Comparison of ENCODE assay signal across 18 cellular contexts in the genomic region with DNA sequence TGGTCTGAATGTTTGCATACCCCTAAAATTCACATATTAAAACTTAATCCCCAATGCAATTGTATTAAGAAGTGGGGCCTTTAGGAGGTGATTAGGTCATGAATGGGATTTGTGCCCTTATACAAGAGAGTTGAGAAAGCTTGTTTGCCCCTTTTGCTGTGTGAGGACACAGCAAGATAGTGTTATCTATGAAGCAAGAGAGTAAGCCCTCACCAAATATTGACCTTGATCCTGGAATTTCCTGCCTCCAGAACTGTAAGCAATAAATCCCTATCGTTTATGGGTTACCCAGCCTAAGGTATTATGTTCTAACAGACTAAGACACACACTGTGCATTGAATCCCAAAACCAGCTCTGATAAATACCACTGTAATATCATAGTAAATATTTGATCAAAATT. TPM values are rescaled to one million over a fixed set of nuclear protein-coding genes. Genes with fewer than 3 reads are reported as not detected.
A peak's percentile ranks its signal among the peaks of the same experiment; 100 is the strongest.
DNase-seq lines count a peak whose midpoint lies in the region; ATAC-seq and TF ChIP-seq lines count a peak whose summit lies in the region.
"Had no signal": no experiment of that assay in that cellular context is flagged by ENCODE, and none has a peak within 500 bp of the region (broad histone marks: within the 10 kb centered on the region; RNA-seq: fewer than 3 reads in every experiment).

No MANE protein-coding gene starts in this region.

- no peak for TF ChIP-seq CTCF in LNCaP clone FGC (IDR thresholded peaks at IDR 0.05; ENCODE audit: control insufficient read depth, extremely low read depth, insufficient read depth)
- no peak for TF ChIP-seq CTCF in right lobe of liver (IDR thresholded peaks at IDR 0.05)
- no peak for TF ChIP-seq CTCF in gastroesophageal sphincter (IDR thresholded peaks at IDR 0.05)
- no peak for TF ChIP-seq CTCF in uterus (IDR thresholded peaks at IDR 0.05)

- no peaks in the 10 kb centered on the region for H3K36me3 ChIP-seq in right lobe of liver
- no peaks in the 10 kb centered on the region for H3K36me3 ChIP-seq in gastroesophageal sphincter
- H3K36me3 ChIP-seq in uterus: no peaks in the 10 kb centered on the region
- H3K36me3 ChIP-seq: BLaER1 treated with 17β-estradiol and CSF1 and Interleukin-3, amounts not matched to agents 10 nM and 100 nM had no signal

- TF ChIP-seq EP300 in gastroesophageal sphincter (IDR thresholded peaks at IDR 0.05): no peak

- H3K27me3 ChIP-seq in right lobe of liver (no peaks in the 10 kb centered on the region), gastroesophageal sphincter (no peaks in the 10 kb centered on the region), uterus (no peaks in the 10 kb centered on the region)
- H3K27me3 ChIP-seq: BLaER1 treated with 17β-estradiol and CSF1 and Interleukin-3, amounts not matched to agents 10 nM and 100 nM had no signal

- 42% methylated on average over 1 of the region's 1 CpG for WGBS in right lobe of liver (ENCODE audit: insufficient coverage, low coverage, low lambda C conversion rate, missing lambda C conversion rate)
- 100% methylated on average over 1 of the region's 1 CpG for WGBS in gastroesophageal sphincter (ENCODE audit: low coverage in 1 of 2), 2 donors

- H3K4me3 ChIP-seq in LNCaP clone FGC (ENCODE audit: low read depth, low read length): no peak overlapping the region
- no peak overlapping the region for H3K4me3 ChIP-seq in right lobe of liver
- no peak overlapping the region for H3K4me3 ChIP-seq in gastroesophageal sphincter
- no peak overlapping the region for H3K4me3 ChIP-seq in uterus
- H3K4me3 ChIP-seq: BLaER1 treated with 17β-estradiol and CSF1 and Interleukin-3, amounts not matched to agents 10 nM and 100 nM; GM23338 had no signal

- TF ChIP-seq POLR2A in right lobe of liver (IDR thresholded peaks at IDR 0.05) (no peak), gastroesophageal sphincter (IDR thresholded peaks at IDR 0.05) (no peak), uterus (IDR thresholded peaks at IDR 0.05) (no peak)

- intact Hi-C loops in right lobe of liver (cut with DNase I) (no loop called here), head of caudate nucleus (cut with DNase I) (no loop called here), uterus (cut with DNase I; ENCODE audit: low total_unique reads) (no loop called here)

- H3K4me1 ChIP-seq in right lobe of liver (no peaks in the 10 kb centered on the region), gastroesophageal sphincter (no peaks in the 10 kb centered on the region), uterus (no peaks in the 10 kb centered on the region)
- H3K4me1 ChIP-seq: BLaER1 treated with 17β-estradiol and CSF1 and Interleukin-3, amounts not matched to agents 10 nM and 100 nM had no signal

- ATAC-seq in right lobe of liver (peak in 3 of 4 donors; percentile 36 to 75 (median 48)), gastroesophageal sphincter (no peak)
- ATAC-seq: GM23338 had no signal

- no peaks in the 10 kb centered on the region for H3K9me3 ChIP-seq in right lobe of liver
- H3K9me3 ChIP-seq in gastroesophageal sphincter: no peaks in the 10 kb centered on the region
- H3K9me3 ChIP-seq in uterus: no peaks in the 10 kb centered on the region
- H3K9me3 ChIP-seq: BLaER1 treated with 17β-estradiol and CSF1 and Interleukin-3, amounts not matched to agents 10 nM and 100 nM had no signal

- DNase-seq in DMS53 (lab: John Stamatoyannopoulos, UW): peak; percentile 55
- DNase-seq in LNCaP clone FGC (ENCODE audit: low read depth): peak; percentile 1
- peak; percentile 57 for DNase-seq in NCI-H748 (lab: John Stamatoyannopoulos, UW; ENCODE audit: unreplicated experiment)
- no peak for DNase-seq in right lobe of liver
- DNase-seq in head of caudate nucleus: no peak
- DNase-seq in uterus: no peak
- DNase-seq in stimulated activated CD4-positive, alpha-beta T cell treated with anti-CD3 and anti-CD28 coated beads, Interleukin-2, amount 100 ng/mL, for 24 hours: no peak
- DNase-seq: ACHN; Calu3; CD4-positive, CD25-positive, alpha-beta regulatory T cell; DMS 273 treated with DMSO at 0.1 percent for 48 hours; DMS79 treated with DMSO at 0.1 percent for 48 hours; EL; GDM1; H7 had no signal

- H3K27ac ChIP-seq in right lobe of liver (no peak overlapping the region), gastroesophageal sphincter (no peak overlapping the region), uterus (no peak overlapping the region)
- H3K27ac ChIP-seq: BLaER1 treated with 17β-estradiol and CSF1 and Interleukin-3, amounts not matched to agents 10 nM and 100 nM had no signal

RNA-seq across cellular contexts. Expression of a gene that starts 32.2 kb away (rescaled TPM):
- 1 to 10 TPM in 5 of 6 experiments, under 1 TPM in 1; 0.51 to 1.8 (median 1.2) TPM for total RNA-seq in right lobe of liver
- total RNA-seq in gastroesophageal sphincter: 1 to 10 TPM; 1.3 to 7.3 (median 1.8) TPM
- total RNA-seq in uterus: 10 to 100 TPM in 1 of 4 donors, 1 to 10 TPM in 2, under 1 TPM in 1; 0.83 to 15.9 (median 3.4) TPM

Comparison
In these comparisons a context has a peak if more than half of its experiments do, and no peak if none do; other contexts are left out.
1. DNase-seq: peak in DMS53 (single experiment), LNCaP clone FGC (single experiment) and NCI-H748 (single experiment); none in right lobe of liver (0 of 3), head of caudate nucleus (0 of 42), uterus (0 of 2) and stimulated activated CD4-positive, alpha-beta T cell treated with anti-CD3 and anti-CD28 coated beads, Interleukin-2, amount 100 ng/mL, for 24 hours (0 of 2).